22 cellular contexts compared by ENCODE assay signal in the genomic region with DNA sequence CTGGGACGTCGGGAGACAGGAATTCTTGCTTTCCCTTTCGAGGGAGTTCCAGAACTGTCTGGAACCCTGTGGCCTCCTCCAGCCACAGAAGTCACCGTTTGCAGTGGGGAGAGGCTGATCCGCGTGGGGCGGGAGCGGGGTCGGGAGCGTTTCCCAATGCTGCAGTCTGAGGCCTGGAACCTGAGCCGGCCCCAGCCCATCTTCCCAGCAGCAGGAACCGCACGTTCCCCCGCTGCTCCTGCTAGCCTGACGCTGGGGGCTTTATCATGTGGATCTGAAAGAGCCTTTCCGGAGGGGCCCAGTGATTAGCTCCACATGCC. TPM values are rescaled to one million over a fixed set of nuclear protein-coding genes. Genes with fewer than 3 reads are reported as not detected.
DNase-seq lines count a peak whose midpoint lies in the region; ATAC-seq and TF ChIP-seq lines count a peak whose summit lies in the region.
"Had no signal": no experiment of that assay in that cellular context is flagged by ENCODE, and none has a peak within 500 bp of the region (broad histone marks: within the 10 kb centered on the region; RNA-seq: fewer than 3 reads in every experiment).

No MANE protein-coding gene starts in this region.

- H3K9me2 ChIP-seq in GM23248 (ENCODE audit: insufficient read depth): no peaks in the 10 kb centered on the region

- H3K4me1 Mint-ChIP-seq in activated CD4-positive, alpha-beta memory T cell treated with anti-CD3 and anti-CD28 coated beads, Interleukin-2, amount 10 ng/mL, durations not matched to agents 7 days and 5 days: peaks cover 26% of the 10 kb centered on the region
- peaks cover 5% of the 10 kb centered on the region for H3K4me1 Mint-ChIP-seq in activated CD4-positive, alpha-beta memory T cell treated with anti-CD3 and anti-CD28 coated beads for 36 hours (ENCODE audit: low read depth)
- peaks cover 31% of the 10 kb centered on the region for H3K4me1 Mint-ChIP-seq in MCF 10A (ENCODE audit: insufficient read depth, unreplicated experiment)
- H3K4me1 Mint-ChIP-seq: activated T-helper 17 cell treated with anti-CD3 and anti-CD28 coated beads, Interleukin-2, amount 50 U/mL, for 72 hours; B cell; nephron had no signal

- H3K36me3 Mint-ChIP-seq in activated CD4-positive, alpha-beta memory T cell treated with anti-CD3 and anti-CD28 coated beads, Interleukin-2, amount 10 ng/mL, durations not matched to agents 7 days and 5 days (ENCODE audit: low read depth): peaks cover 44% of the 10 kb centered on the region
- peaks cover 15% of the 10 kb centered on the region for H3K36me3 Mint-ChIP-seq in activated CD4-positive, alpha-beta memory T cell treated with anti-CD3 and anti-CD28 coated beads for 36 hours
- peaks cover 73% of the 10 kb centered on the region for H3K36me3 Mint-ChIP-seq in MCF 10A (ENCODE audit: insufficient read depth, unreplicated experiment)

- no peaks in the 10 kb centered on the region for H3K9me3 Mint-ChIP-seq in activated CD4-positive, alpha-beta memory T cell treated with anti-CD3 and anti-CD28 coated beads, Interleukin-2, amount 10 ng/mL, durations not matched to agents 7 days and 5 days
- no peaks in the 10 kb centered on the region for H3K9me3 Mint-ChIP-seq in activated CD4-positive, alpha-beta memory T cell treated with anti-CD3 and anti-CD28 coated beads for 36 hours
- no peaks in the 10 kb centered on the region for H3K9me3 Mint-ChIP-seq in MCF 10A (ENCODE audit: unreplicated experiment)
- H3K9me3 Mint-ChIP-seq: activated naive CD8-positive, alpha-beta T cell treated with anti-CD3 and anti-CD28 coated beads, Interleukin-2, amount 10 ng/mL, durations not matched to agents 7 days and 5 days; activated T-helper 17 cell treated with anti-CD3 and anti-CD28 coated beads, Interleukin-2, amount 50 U/mL, for 72 hours; nephron had no signal

- H3K27me3 ChIP-seq in stomach (no peaks in the 10 kb centered on the region), GM23248 (replicated peaks; ENCODE audit: insufficient read depth) (no peaks in the 10 kb centered on the region)

- peaks cover 9% of the 10 kb centered on the region for H3F3A ChIP-seq in GM23248 (ENCODE audit: insufficient read depth)

- POLR2A ChIA-PET in activated CD4-positive, alpha-beta memory T cell treated with anti-CD3 and anti-CD28 coated beads, Interleukin-2, amount 10 ng/mL, durations not matched to agents 7 days and 5 days (lab: Charles Lee): no interaction called here
- POLR2A ChIA-PET in activated CD4-positive, alpha-beta memory T cell treated with anti-CD3 and anti-CD28 coated beads for 36 hours (lab: Charles Lee): no interaction called here
- POLR2A ChIA-PET in MCF 10A (lab: Yijun Ruan, JAX): interaction anchor here (0.9 to 1.2 kb wide), 2 partner anchors 14 to 271 kb away, joined by 3 read pairs; no protein-coding TSS in a partner anchor

- H3K36me3 ChIP-seq in stomach: peaks cover 26 to 82% (median 67%) of the 10 kb centered on the region in 4 donors
- H3K36me3 ChIP-seq in GM23248 (ENCODE audit: low read depth): peaks cover 6% of the 10 kb centered on the region; the same call in 1 of the 2 replicates

- H3K27ac ChIP-seq in stomach (peak overlapping the region; percentile 57 to 85 (median 73)), GM23248 (no peak overlapping the region)
- H3K27ac ChIP-seq: 22Rv1, HL-60 had no signal

- no peaks in the 10 kb centered on the region for H3K9me3 ChIP-seq in stomach
- no peaks in the 10 kb centered on the region for H3K9me3 ChIP-seq in GM23248 (ENCODE audit: low read depth)

- WGBS in stomach, 5 donors: 81 to 93% (median 90%) methylated on average over 10 to 16 of the region's 16 CpGs
- WGBS in GM23248 (ENCODE audit: low coverage in 1 of 2, low lambda C conversion rate in 2 of 2, missing lambda C conversion rate in 2 of 2), 2 experiments: 95 to 99% methylated on average over 14 to 16 of the region's 16 CpGs

- intact Hi-C loops in activated CD4-positive, alpha-beta memory T cell treated with anti-CD3 and anti-CD28 coated beads for 36 hours (cut with micrococcal nuclease): no loop called here
- intact Hi-C loops in MCF 10A (cut with micrococcal nuclease): no loop called here
- intact Hi-C loops in stomach (cut with DNase I; ENCODE audit: low total_unique reads): no loop called here

- no peaks in the 10 kb centered on the region for H4K20me1 ChIP-seq in GM23248 (ENCODE audit: insufficient read depth)

- TF ChIP-seq CTCF in MCF 10A (IDR thresholded peaks at IDR 0.05; ENCODE audit: unreplicated experiment) (no peak), stomach (IDR thresholded peaks at IDR 0.05) (no peak)

- no TSS peak for BruUV-seq in MCF 10A (replicated peaks; lab: Mats Ljungman, UMichigan)

- H3K4me3 Mint-ChIP-seq in activated CD4-positive, alpha-beta memory T cell treated with anti-CD3 and anti-CD28 coated beads, Interleukin-2, amount 10 ng/mL, durations not matched to agents 7 days and 5 days: no peak overlapping the region
- H3K4me3 Mint-ChIP-seq in activated CD4-positive, alpha-beta memory T cell treated with anti-CD3 and anti-CD28 coated beads for 36 hours: no peak overlapping the region
- no peak overlapping the region for H3K4me3 Mint-ChIP-seq in MCF 10A (ENCODE audit: unreplicated experiment)
- H3K4me3 Mint-ChIP-seq: activated naive CD8-positive, alpha-beta T cell treated with anti-CD3 and anti-CD28 coated beads, Interleukin-2, amount 10 ng/mL, durations not matched to agents 7 days and 5 days; activated T-helper 17 cell treated with anti-CD3 and anti-CD28 coated beads, Interleukin-2, amount 50 U/mL, for 72 hours; B cell; nephron had no signal

- CTCF ChIA-PET in activated CD4-positive, alpha-beta memory T cell treated with anti-CD3 and anti-CD28 coated beads, Interleukin-2, amount 10 ng/mL, durations not matched to agents 7 days and 5 days (lab: Charles Lee): no interaction called here
- CTCF ChIA-PET in activated CD4-positive, alpha-beta memory T cell treated with anti-CD3 and anti-CD28 coated beads for 36 hours (lab: Charles Lee): no interaction called here
- CTCF ChIA-PET in MCF 10A (lab: Yijun Ruan, JAX): interaction anchor here (0.5 to 0.7 kb wide), 2 partner anchors 64 to 318 kb away, joined by 3 to 5 read pairs; no protein-coding TSS in a partner anchor

- no peak for ATAC-seq in GM21786 (IDR thresholded peaks at IDR 0.05; ENCODE audit: unreplicated experiment)

- TF ChIP-seq POLR2A in stomach (IDR thresholded peaks at IDR 0.05): no peak

- in situ Hi-C loops in GM23248 (cut with MboI): no loop called here

- no peak overlapping the region for H2AFZ ChIP-seq in GM23248

- no peak overlapping the region for H3K9ac ChIP-seq in GM23248

- H3K27me3 Mint-ChIP-seq in activated CD4-positive, alpha-beta memory T cell treated with anti-CD3 and anti-CD28 coated beads, Interleukin-2, amount 10 ng/mL, durations not matched to agents 7 days and 5 days: no peaks in the 10 kb centered on the region
- no peaks in the 10 kb centered on the region for H3K27me3 Mint-ChIP-seq in activated CD4-positive, alpha-beta memory T cell treated with anti-CD3 and anti-CD28 coated beads for 36 hours
- H3K27me3 Mint-ChIP-seq in MCF 10A (ENCODE audit: insufficient read depth, unreplicated experiment): no peaks in the 10 kb centered on the region
- H3K27me3 Mint-ChIP-seq: activated naive CD8-positive, alpha-beta T cell treated with anti-CD3 and anti-CD28 coated beads, Interleukin-2, amount 10 ng/mL, durations not matched to agents 7 days and 5 days; activated T-helper 17 cell treated with anti-CD3 and anti-CD28 coated beads, Interleukin-2, amount 50 U/mL, for 72 hours; B cell had no signal

- H3K4me1 ChIP-seq in stomach (peaks cover 65 to 87% (median 75%) of the 10 kb centered on the region in 4 donors), GM23248 (ENCODE audit: insufficient read depth) (peaks cover 29% of the 10 kb centered on the region)

- no peak for TF ChIP-seq EP300 in stomach (IDR thresholded peaks at IDR 0.05)

- H3K27ac Mint-ChIP-seq in activated CD4-positive, alpha-beta memory T cell treated with anti-CD3 and anti-CD28 coated beads, Interleukin-2, amount 10 ng/mL, durations not matched to agents 7 days and 5 days: peak overlapping the region; percentile 47
- H3K27ac Mint-ChIP-seq in activated CD4-positive, alpha-beta memory T cell treated with anti-CD3 and anti-CD28 coated beads for 36 hours: no peak overlapping the region
- peak overlapping the region; percentile 70 for H3K27ac Mint-ChIP-seq in MCF 10A (ENCODE audit: low read depth, unreplicated experiment)
- H3K27ac Mint-ChIP-seq: activated naive CD8-positive, alpha-beta T cell treated with anti-CD3 and anti-CD28 coated beads, Interleukin-2, amount 10 ng/mL, durations not matched to agents 7 days and 5 days; activated T-helper 17 cell treated with anti-CD3 and anti-CD28 coated beads, Interleukin-2, amount 50 U/mL, for 72 hours; B cell; nephron had no signal

- DNase-seq in activated CD4-positive, alpha-beta memory T cell treated with anti-CD3 and anti-CD28 coated beads, Interleukin-2, amount 10 ng/mL, durations not matched to agents 7 days and 5 days: no peak
- no peak for DNase-seq in activated CD4-positive, alpha-beta memory T cell treated with anti-CD3 and anti-CD28 coated beads for 36 hours
- DNase-seq in MCF 10A (ENCODE audit: unreplicated experiment) (no peak), myocyte (ENCODE audit: low read depth) (peak; percentile 25), stomach (no peak), GM23248 (no peak), iPS-NIHi7 (ENCODE audit: extremely low spot score) (no peak)
- DNase-seq: activated CD8-positive, alpha-beta memory T cell treated with anti-CD3 and anti-CD28 coated beads for 24 hours; activated naive CD8-positive, alpha-beta T cell treated with anti-CD3 and anti-CD28 coated beads, Interleukin-2, amount 10 ng/mL, durations not matched to agents 7 days and 5 days; Calu3; dermis blood vessel endothelial cell; HCEC 1CT; MV-4-11; NCI-H1930; NCI-H510A treated with DMSO at 0.1 percent for 48 hours; SHP77 had no signal

- no peak overlapping the region for H3K4me2 ChIP-seq in GM23248 (ENCODE audit: unreplicated experiment)

- no peak overlapping the region for H3K4me3 ChIP-seq in stomach
- H3K4me3 ChIP-seq in GM23248: no peak overlapping the region

- peaks cover 24% of the 10 kb centered on the region; the same call in 1 of the 2 replicates for H3K79me2 ChIP-seq in GM23248 (ENCODE audit: insufficient read depth)

RNA-seq across cellular contexts. Expression of a gene that starts 13.4 kb away (rescaled TPM):
- 10 to 100 TPM; 67.6 to 78.3 TPM for total RNA-seq in activated CD4-positive, alpha-beta memory T cell treated with anti-CD3 and anti-CD28 coated beads, Interleukin-2, amount 10 ng/mL, durations not matched to agents 7 days and 5 days
- 10 to 100 TPM; 54.8 to 57.5 TPM for total RNA-seq in activated CD4-positive, alpha-beta memory T cell treated with anti-CD3 and anti-CD28 coated beads for 36 hours
- total RNA-seq in MCF 10A (2022) (90.6 and 100 TPM in 2 replicates), myocyte (44.7 and 49.4 TPM in 2 replicates), stomach (100 to 1,000 TPM in 2 of 5 donors, 10 to 100 TPM in 3; 24.6 to 178 (median 82.1) TPM)
- 38.3 TPM for polyA plus RNA-seq in myocyte (2012)
- polyA plus RNA-seq in stomach (10 to 100 TPM; 18.7 to 30.2 (median 24.6) TPM), GM23248 (2016; fragmentation: Nextera tagmentation; extraction: Ambion mirVana) (33.0 and 37.0 TPM in 2 replicates)
- 50.3 and 82.2 TPM in 2 replicates for total RNA-seq in GM23248 (2014; rRNA removed; shearing (Covaris generic))

RNA-seq across cellular contexts. Expression of a gene that starts 40.1 kb away (rescaled TPM):
- 10 to 100 TPM; 67.1 to 68.7 TPM for total RNA-seq in activated CD4-positive, alpha-beta memory T cell treated with anti-CD3 and anti-CD28 coated beads, Interleukin-2, amount 10 ng/mL, durations not matched to agents 7 days and 5 days
- total RNA-seq in activated CD4-positive, alpha-beta memory T cell treated with anti-CD3 and anti-CD28 coated beads for 36 hours: 10 to 100 TPM; 72.9 to 74.7 TPM
- total RNA-seq in MCF 10A (2022): 188 and 231 TPM in 2 replicates
- total RNA-seq in myocyte: 64.6 and 65.2 TPM in 2 replicates
- 274 TPM for polyA plus RNA-seq in myocyte (2012)
- 10 to 100 TPM; 41.4 to 77.5 (median 71.3) TPM for total RNA-seq in stomach
- polyA plus RNA-seq in stomach: 10 to 100 TPM; 66.4 to 86.6 (median 75.3) TPM
- 177 and 207 TPM in 2 replicates for total RNA-seq in GM23248 (2014; rRNA removed; shearing (Covaris generic))
- 591 and 597 TPM in 2 replicates for polyA plus RNA-seq in GM23248 (2016; fragmentation: Nextera tagmentation; extraction: Ambion mirVana)
